10 cellular contexts compared by ENCODE assay signal in the genomic region with DNA sequence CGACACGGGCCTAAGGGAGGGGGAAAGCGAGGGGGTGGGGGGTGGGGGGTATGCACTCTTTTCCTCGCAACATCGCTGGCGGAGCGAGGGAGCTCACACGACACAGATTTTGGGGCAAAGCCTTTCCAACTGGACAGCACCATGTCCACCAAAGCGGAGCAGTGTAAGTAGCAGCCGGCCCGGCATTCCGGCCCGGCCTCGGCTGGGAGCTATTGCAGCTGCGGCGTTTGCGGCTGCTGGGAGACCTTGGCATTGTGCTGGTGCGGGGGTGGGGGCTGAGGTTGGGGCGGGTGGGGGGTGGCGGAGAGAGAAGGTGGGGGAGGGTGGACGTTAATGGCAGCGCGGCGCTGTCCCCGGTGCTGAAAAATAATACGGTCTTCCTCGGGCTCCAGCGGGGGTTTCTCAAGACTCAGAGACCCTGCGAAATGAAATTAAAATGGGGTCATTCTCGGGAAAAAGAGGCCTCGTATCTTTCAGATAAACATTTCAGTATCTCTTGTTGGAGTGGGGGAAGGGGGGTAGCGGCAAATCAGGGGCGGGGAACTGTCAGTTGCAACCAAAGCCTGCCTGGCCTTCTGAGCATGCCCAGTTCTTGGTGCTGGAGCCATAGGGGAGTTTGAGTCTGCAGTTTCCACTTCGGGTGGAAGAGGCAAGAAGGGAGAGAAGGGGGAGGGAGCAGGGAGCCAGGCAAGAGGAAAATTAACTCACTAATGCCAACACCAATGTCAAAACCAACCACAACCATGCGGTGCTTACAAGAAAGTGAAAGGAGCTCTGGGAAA. TPM values are rescaled to one million over a fixed set of nuclear protein-coding genes. Genes with fewer than 3 reads are reported as not detected.
DNase-seq lines count a peak whose midpoint lies in the region; ATAC-seq, FAIRE-seq and TF ChIP-seq lines count a peak whose summit lies in the region.
"Had no signal": no experiment of that assay in that cellular context is flagged by ENCODE, and none has a peak within 500 bp of the region (broad histone marks: within the 10 kb centered on the region; RNA-seq: fewer than 3 reads in every experiment).

TSS of gene UNC79 (plus strand) at position 51 of the 782 bp plus-strand sequence. CDS start at position 142, 91 bp downstream.

- DNase-seq in cardiac muscle cell (ENCODE audit: low read depth in 1 of 2, low spot score in 1 of 2) (peak; percentile 43 to 72), Right ventricle myocardium inferior (ENCODE audit: missing footprints) (no peak), iPS DF 6.9 (ENCODE audit: low read depth, low spot score) (peak; percentile 43), RCC 7860 (ENCODE audit: low spot score) (no peak), colonic mucosa (no peak), uterus (no peak)

- H3K9ac ChIP-seq in colonic mucosa (ENCODE audit: low read depth in 2 of 2, low read length in 2 of 2) = no peak within 1 kb of the TSS

- H3K4me3 ChIP-seq in cardiac muscle cell (peak within 1 kb of the TSS; percentile 65), iPS DF 6.9 (ENCODE audit: low read length) (peak within 1 kb of the TSS; percentile 78), urinary bladder (ENCODE audit: low read depth, low read length) (peak within 1 kb of the TSS; percentile 16), colonic mucosa (no peak within 1 kb of the TSS), uterus (peak within 1 kb of the TSS in 1 of 2 donors; percentile 2)

- H3K27me3 ChIP-seq in cardiac muscle cell (peaks cover 16% of the 10 kb centered on the region), iPS DF 6.9 (ENCODE audit: control insufficient read depth, insufficient read depth, low read length) (no peaks in the 10 kb centered on the region), colonic mucosa (peaks cover 11% of the 10 kb centered on the region), uterus (no peaks in the 10 kb centered on the region)

- no peak for TF ChIP-seq CTCF in cardiac muscle cell (IDR thresholded peaks at IDR 0.05; ENCODE audit: low read depth, low read length)
- no peak for TF ChIP-seq CTCF in VCaP (conservative IDR thresholded peaks at IDR 0.05)
- TF ChIP-seq CTCF in colonic mucosa (IDR thresholded peaks at IDR 0.05) = no peak
- no peak for TF ChIP-seq CTCF in uterus (IDR thresholded peaks at IDR 0.05)

- intact Hi-C loops in Right ventricle myocardium inferior (cut with DNase I) = no loop called here
- intact Hi-C loops in colonic mucosa (cut with DNase I) = no loop called here
- intact Hi-C loops in uterus (cut with DNase I; ENCODE audit: low total_unique reads) = no loop called here

- no CpG with 5 or more reads among the region's 35 CpGs for WGBS in iPS DF 6.9 (ENCODE audit: insufficient coverage, insufficient read length)
- WGBS in urinary bladder = 2% methylated on average over 35 of the region's 35 CpGs

- no peak within 1 kb of the TSS for H3K27ac ChIP-seq in cardiac muscle cell
- H3K27ac ChIP-seq in VCaP = peak within 1 kb of the TSS; percentile 86
- no peak within 1 kb of the TSS for H3K27ac ChIP-seq in iPS DF 6.9 (ENCODE audit: low read length)
- H3K27ac ChIP-seq in urinary bladder (ENCODE audit: low read depth) = no peak within 1 kb of the TSS
- no peak within 1 kb of the TSS for H3K27ac ChIP-seq in colonic mucosa
- no peak within 1 kb of the TSS for H3K27ac ChIP-seq in uterus
- H3K27ac ChIP-seq: C4-2B had no signal

- H3K4me1 ChIP-seq in cardiac muscle cell (ENCODE audit: low read depth) (peaks cover 6% of the 10 kb centered on the region), iPS DF 6.9 (ENCODE audit: control insufficient read depth, insufficient read depth, low read length) (no peaks in the 10 kb centered on the region; the same call in 1 of the 2 replicates), urinary bladder (ENCODE audit: insufficient read depth) (no peaks in the 10 kb centered on the region), colonic mucosa (no peaks in the 10 kb centered on the region), uterus (no peaks in the 10 kb centered on the region)

- TF ChIP-seq POLR2A in uterus (IDR thresholded peaks at IDR 0.05) = no peak

- H3K36me3 ChIP-seq in cardiac muscle cell (no peaks in the 10 kb centered on the region), iPS DF 6.9 (ENCODE audit: control insufficient read depth, insufficient read depth, low read length) (no peaks in the 10 kb centered on the region), urinary bladder (ENCODE audit: insufficient read depth) (no peaks in the 10 kb centered on the region), colonic mucosa (no peaks in the 10 kb centered on the region), uterus (no peaks in the 10 kb centered on the region)

- no peak for FAIRE-seq in RCC 7860 (lab: Jason Lieb, UNC)
- FAIRE-seq: endothelial cell of umbilical vein had no signal

- no peak for ATAC-seq in Right ventricle myocardium inferior

- H3K9me3 ChIP-seq in cardiac muscle cell (ENCODE audit: low read depth) (no peaks in the 10 kb centered on the region), iPS DF 6.9 (ENCODE audit: control insufficient read depth, insufficient read depth, low read length) (no peaks in the 10 kb centered on the region), colonic mucosa (no peaks in the 10 kb centered on the region), uterus (no peaks in the 10 kb centered on the region)

RNA-seq across cellular contexts. Expression of gene UNC79, which starts in this region (rescaled TPM):
- total RNA-seq in cardiac muscle cell (1.7 and 6.5 TPM in 2 replicates), Right ventricle myocardium inferior (0.19 TPM), urinary bladder (1.1 TPM), colonic mucosa (under 1 TPM; 0.17 to 0.21 TPM), uterus (under 1 TPM in 2 of 4 donors, not detected in 2; 0.24 to 0.35 TPM)
- polyA plus RNA-seq in cardiac muscle cell (1.5 and 3.0 TPM in 2 replicates), urinary bladder (0.11 TPM)
- total RNA-seq: endothelial cell of umbilical vein had no signal
- polyA plus RNA-seq: endothelial cell of umbilical vein had no signal

Comparison
In these comparisons a context has a peak if more than half of its experiments do, and no peak if none do; other contexts are left out.
1. DNase-seq: peak in cardiac muscle cell (2 of 2) and iPS DF 6.9 (single experiment); none in Right ventricle myocardium inferior (single experiment), RCC 7860 (single experiment), colonic mucosa (single experiment) and uterus (0 of 2).